ENCODE assay signal across 7 cellular contexts in the genomic region with DNA sequence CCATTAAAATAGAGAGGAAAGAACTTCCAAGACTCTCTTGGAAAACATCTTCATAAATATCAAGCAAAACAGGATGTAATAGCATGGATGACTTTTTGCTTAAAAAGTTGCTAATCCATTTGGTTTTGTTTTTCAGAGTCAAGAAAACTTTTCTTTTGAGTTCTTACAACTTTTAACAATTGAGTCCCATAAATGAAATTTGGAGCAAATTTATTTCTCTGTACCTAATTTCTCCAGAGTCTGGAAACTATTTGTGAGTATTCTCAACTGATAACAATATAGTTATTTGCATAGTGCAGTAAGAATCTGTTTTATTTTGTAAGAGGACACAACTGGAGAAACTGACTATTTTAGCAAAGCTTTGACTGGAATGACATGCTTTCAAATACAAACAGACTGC.
"Had no signal": no experiment of that assay in that cellular context is flagged by ENCODE, and none has a peak within 500 bp of the region (broad histone marks: within the 10 kb centered on the region; RNA-seq: fewer than 3 reads in every experiment).

No MANE protein-coding gene starts in this region.

- ATAC-seq: GM23338, K562 had no signal

- DNase-seq: H9, HCEC 1CT, HFFc6, IMR-90, KG1 had no signal

- H3K27ac Mint-ChIP-seq: GM23338, H9, HFFc6 had no signal

- H3K4me3 Mint-ChIP-seq: GM23338, H9, HFFc6 had no signal

- H3K9me3 Mint-ChIP-seq: HFFc6 had no signal

- H3K4me1 Mint-ChIP-seq: GM23338, H9 had no signal
